In genomic region chr1:169238506-169238905, GRCh38 we compare ENCODE assay signal across 22 cellular contexts.
DNase-seq lines count a peak whose midpoint lies in the region; TF ChIP-seq lines count a peak whose summit lies in the region.
"Had no signal": no experiment of that assay in that cellular context is flagged by ENCODE, and none has a peak within 500 bp of the region (broad histone marks: within the 10 kb centered on the region; RNA-seq: fewer than 3 reads in every experiment).

No MANE protein-coding gene starts in this region.

- H3K4me1 ChIP-seq in stomach = peaks cover 0 to 13% (median 4%) of the 10 kb centered on the region in 4 donors
- H3K4me1 ChIP-seq: BE2C, upper lobe of left lung had no signal

- TF ChIP-seq EP300 in stomach (IDR thresholded peaks at IDR 0.05) = no peak

- DNase-seq in AG10803 (ENCODE audit: low read depth) = peak; percentile 3
- peak; percentile 11 for DNase-seq in GM04503 (ENCODE audit: low read depth)
- DNase-seq in astrocyte of the hippocampus (ENCODE audit: low read depth, low spot score) = peak; percentile 10
- peak; percentile 5 for DNase-seq in fibroblast of villous mesenchyme (ENCODE audit: low read depth)
- DNase-seq in MG63 = no peak
- no peak for DNase-seq in T-helper 9 cell
- no peak for DNase-seq in kidney tubule cell (ENCODE audit: low spot score)
- DNase-seq in stomach = no peak
- DNase-seq: activated CD4-positive, alpha-beta T cell treated with anti-CD3 and anti-CD28 coated beads, Interleukin-2, amount 10 ng/mL, durations not matched to agents 7 days and 5 days; BE2C; Calu3; central memory CD4-positive, alpha-beta T cell; effector CD4-positive, alpha-beta T cell; esophagus squamous epithelium; kidney; mesenchymal stem cell; naive B cell; NCI-H524 treated with DMSO at 0.1 percent for 48 hours; ovary; stimulated activated CD4-positive, alpha-beta T cell treated with anti-CD3 and anti-CD28 coated beads, Interleukin-1b, Interleukin-23, amount 100 ng/mL, for 48 hours; SW 1271; upper lobe of left lung had no signal

- WGBS in stomach, 5 donors = 88 to 95% (median 91%) methylated on average over 3 of the region's 3 CpGs

- no peak for TF ChIP-seq CTCF in AG10803 (conservative IDR thresholded peaks at IDR 0.05; ENCODE audit: low read length)
- TF ChIP-seq CTCF in fibroblast of villous mesenchyme (IDR thresholded peaks at IDR 0.05; ENCODE audit: insufficient read depth, low read depth, low read length) = no peak
- no peak for TF ChIP-seq CTCF in stomach (IDR thresholded peaks at IDR 0.05)

- H3K4me3 ChIP-seq in AG10803 (ENCODE audit: low read length) (no peak overlapping the region), fibroblast of villous mesenchyme (ENCODE audit: low read depth, low read length) (no peak overlapping the region), MG63 (no peak overlapping the region), stomach (no peak overlapping the region)
- H3K4me3 ChIP-seq: esophagus squamous epithelium, ovary, upper lobe of left lung had no signal

- H3K9me3 ChIP-seq in MG63 (no peaks in the 10 kb centered on the region), stomach (no peaks in the 10 kb centered on the region)
- H3K9me3 ChIP-seq: BE2C, esophagus squamous epithelium, ovary, upper lobe of left lung had no signal

- H3K27ac ChIP-seq in stomach = no peak overlapping the region
- H3K27ac ChIP-seq: esophagus squamous epithelium, upper lobe of left lung had no signal

- H3K27me3 ChIP-seq in MG63 (no peaks in the 10 kb centered on the region), stomach (no peaks in the 10 kb centered on the region)
- H3K27me3 ChIP-seq: BE2C, esophagus squamous epithelium, ovary, upper lobe of left lung had no signal

- H3K36me3 ChIP-seq in MG63 (no peaks in the 10 kb centered on the region), stomach (no peaks in the 10 kb centered on the region)
- H3K36me3 ChIP-seq: BE2C, esophagus squamous epithelium, ovary had no signal

- intact Hi-C loops in stomach (cut with DNase I; ENCODE audit: low total_unique reads) = no loop called here

- no peak for TF ChIP-seq POLR2A in stomach (IDR thresholded peaks at IDR 0.05)

Comparison
In these comparisons a context has a peak if more than half of its experiments do, and no peak if none do; other contexts are left out.
1. DNase-seq: peak in AG10803 (single experiment), GM04503 (single experiment), astrocyte of the hippocampus (single experiment) and fibroblast of villous mesenchyme (single experiment); none in MG63 (single experiment), T-helper 9 cell (single experiment), kidney tubule cell (single experiment) and stomach (single experiment).